Comparison of ENCODE assay signal across 13 cellular contexts in the genomic region with DNA sequence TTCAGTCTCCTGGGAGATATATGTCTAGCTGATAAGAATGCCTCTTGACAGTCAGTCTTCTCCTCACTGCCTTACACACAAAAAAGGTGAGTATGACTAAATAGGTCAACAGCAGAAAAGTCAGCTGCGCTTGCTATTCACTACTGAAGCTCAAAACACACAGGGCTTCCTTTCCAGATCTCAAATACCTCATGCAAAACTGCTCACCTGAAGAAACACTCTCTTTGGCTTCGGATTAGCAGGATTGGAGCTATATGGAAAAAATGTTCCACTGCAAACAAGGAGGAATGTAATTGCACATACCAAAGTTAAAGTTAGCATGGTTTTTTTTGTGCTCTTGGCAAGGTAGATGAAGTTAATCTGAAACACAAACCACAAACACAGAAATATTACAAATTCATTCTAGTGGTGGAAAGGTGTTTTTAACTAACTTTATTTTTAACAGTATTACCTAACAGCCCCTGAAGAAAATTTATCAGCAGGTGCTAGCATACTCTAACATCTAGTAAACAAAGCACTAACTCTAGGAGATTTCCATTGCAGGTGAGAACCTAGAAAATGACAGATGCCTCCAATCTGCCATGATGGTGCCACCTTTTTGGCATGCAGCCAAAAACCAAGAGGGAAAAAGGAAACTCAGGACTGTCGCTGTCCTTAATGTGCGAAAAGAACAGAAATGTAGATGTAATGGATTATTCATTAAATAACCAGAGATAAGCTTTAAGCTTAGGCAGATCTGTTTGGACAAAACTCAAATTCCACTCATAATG. TPM values are rescaled to one million over a fixed set of nuclear protein-coding genes. Genes with fewer than 3 reads are reported as not detected.
DNase-seq lines count a peak whose midpoint lies in the region; ATAC-seq lines count a peak whose summit lies in the region.
"Had no signal": no experiment of that assay in that cellular context is flagged by ENCODE, and none has a peak within 500 bp of the region (broad histone marks: within the 10 kb centered on the region; RNA-seq: fewer than 3 reads in every experiment).

No MANE protein-coding gene starts in this region.

- CTCF ChIA-PET in naive thymus-derived CD4-positive, alpha-beta T cell (lab: Charles Lee) = interaction anchor here (1.2 kb wide), 1 partner anchor 99 kb away, joined by 3 read pairs; no protein-coding TSS in a partner anchor

- no peaks in the 10 kb centered on the region for H3K27me3 Mint-ChIP-seq in naive thymus-derived CD4-positive, alpha-beta T cell

- H3K4me3 ChIP-seq in naive thymus-derived CD4-positive, alpha-beta T cell (ENCODE audit: low read length) = no peak overlapping the region
- H3K4me3 ChIP-seq: cardiac muscle cell had no signal

- H3K36me3 Mint-ChIP-seq in naive thymus-derived CD4-positive, alpha-beta T cell = peaks cover 0 to 25% (median 8%) of the 10 kb centered on the region in 5 donors

- H3K4me1 ChIP-seq in naive thymus-derived CD4-positive, alpha-beta T cell (ENCODE audit: control insufficient read depth in 2 of 2, insufficient read depth in 2 of 2, low read length in 2 of 2) = no peaks in the 10 kb centered on the region

- POLR2A ChIA-PET in naive thymus-derived CD4-positive, alpha-beta T cell (lab: Charles Lee) = interaction anchor here (0.6 kb wide), 1 partner anchor 110 kb away, joined by 3 read pairs; no protein-coding TSS in a partner anchor

- no peaks in the 10 kb centered on the region for H3K9me3 ChIP-seq in naive thymus-derived CD4-positive, alpha-beta T cell (ENCODE audit: control insufficient read depth in 2 of 3, low read length in 3 of 3)
- H3K9me3 ChIP-seq: neutrophil had no signal

- H3K27ac Mint-ChIP-seq in naive thymus-derived CD4-positive, alpha-beta T cell = peak overlapping the region in 6 of 9 donors; percentile 40 to 66 (median 60)

- peaks cover 0 to 9% (median 0%) of the 10 kb centered on the region in 3 experiments for H3K36me3 ChIP-seq in naive thymus-derived CD4-positive, alpha-beta T cell (ENCODE audit: control insufficient read depth in 2 of 3, insufficient read depth in 3 of 3, low read length in 3 of 3)
- H3K36me3 ChIP-seq: cardiac muscle cell had no signal

- H3K9me3 Mint-ChIP-seq in naive thymus-derived CD4-positive, alpha-beta T cell = no peaks in the 10 kb centered on the region

- peak; percentile 12 for DNase-seq in DMS153 (lab: John Stamatoyannopoulos, UW)
- DNase-seq in DMS153 treated with DMSO at 0.1 percent for 48 hours (lab: John Stamatoyannopoulos, UW; ENCODE audit: unreplicated experiment) = no peak
- DNase-seq in NCI-H2196 treated with DMSO at 0.1 percent for 48 hours (lab: John Stamatoyannopoulos, UW; ENCODE audit: unreplicated experiment) = peak; percentile 22
- DNase-seq in cerebellar cortex (ENCODE audit: low spot score) = peak; percentile 62
- no peak for DNase-seq in naive thymus-derived CD4-positive, alpha-beta T cell
- no peak for DNase-seq in ureter (ENCODE audit: low spot score)
- no peak for DNase-seq in NCI-H524 treated with DMSO at 0.1 percent for 48 hours (lab: John Stamatoyannopoulos, UW)
- DNase-seq: 8988T; NCI-H1436 treated with DMSO at 0.1 percent for 48 hours; stimulated activated naive CD4-positive, alpha-beta T cell treated with Interleukin-2 at 50 U/mL for 16 hours had no signal

- H3K4me1 Mint-ChIP-seq in naive thymus-derived CD4-positive, alpha-beta T cell = peaks cover 0 to 23% (median 14%) of the 10 kb centered on the region in 7 donors

- no peak for ATAC-seq in naive thymus-derived CD4-positive, alpha-beta T cell
- no peak for ATAC-seq in GM21526 (IDR thresholded peaks at IDR 0.05; ENCODE audit: low FRiP score, unreplicated experiment)

- intact Hi-C loops in naive thymus-derived CD4-positive, alpha-beta T cell (cut with micrococcal nuclease) = no loop called here

- H3K27me3 ChIP-seq in naive thymus-derived CD4-positive, alpha-beta T cell (ENCODE audit: control insufficient read depth in 2 of 2, insufficient read depth in 2 of 2, low read length in 2 of 2) = no peaks in the 10 kb centered on the region
- H3K27me3 ChIP-seq: cardiac muscle cell, neutrophil had no signal

- H3K4me3 Mint-ChIP-seq in naive thymus-derived CD4-positive, alpha-beta T cell = no peak overlapping the region

- H3K27ac ChIP-seq in naive thymus-derived CD4-positive, alpha-beta T cell (ENCODE audit: low read depth, low read length) = no peak overlapping the region
- H3K27ac ChIP-seq: cardiac muscle cell, neutrophil had no signal

RNA-seq across cellular contexts. Expression of gene ERMP1, which starts 31.8 kb away (rescaled TPM):
- total RNA-seq in naive thymus-derived CD4-positive, alpha-beta T cell = 10 to 100 TPM in 4 of 5 experiments, 1 to 10 TPM in 1; 9.5 to 37.1 (median 20.0) TPM
- polyA plus RNA-seq in naive thymus-derived CD4-positive, alpha-beta T cell = 1 to 10 TPM; 7.3 to 9.7 TPM
- total RNA-seq in ureter = 106 TPM

Comparison
In these comparisons a context has a peak if more than half of its experiments do, and no peak if none do; other contexts are left out.
1. DNase-seq: peak in DMS153 (single experiment), NCI-H2196 treated with DMSO at 0.1 percent for 48 hours (single experiment) and cerebellar cortex (single experiment); none in DMS153 treated with DMSO at 0.1 percent for 48 hours (single experiment), naive thymus-derived CD4-positive, alpha-beta T cell (0 of 9), ureter (single experiment) and NCI-H524 treated with DMSO at 0.1 percent for 48 hours (single experiment).